1 cellular context compared by ENCODE assay signal in genomic region chr1:43358746-43359693, GRCh38.
TF ChIP-seq lines count a peak whose summit lies in the region.

TSS of gene CDC20 (plus strand) at chr1:43358981. CDS start at chr1:43359216, 235 bp downstream.

TF ChIP-seq in SK-N-SH, 30 proteins besides CTCF, POLR2A, EP300 and RAD21 (continued from another document):
- peak; percentile 76; the same call in 1 of the 2 replicates for TF ChIP-seq TAF1 (IDR thresholded peaks at IDR 0.05; ENCODE audit: borderline replicate concordance, low read depth, low read length)
- TF ChIP-seq CHD2 (IDR thresholded peaks at IDR 0.05; ENCODE audit: low read length, partially characterized antibody): peak; percentile 99
- peak; percentile 42; the same call in 1 of the 2 replicates for TF ChIP-seq ELF1 (IDR thresholded peaks at IDR 0.05)
- TF ChIP-seq YY1 (IDR thresholded peaks at IDR 0.05; ENCODE audit: low read depth): no peak
- no peak for TF ChIP-seq USF1 (IDR thresholded peaks at IDR 0.05; ENCODE audit: borderline replicate concordance, low read depth)
- TF ChIP-seq MAX (IDR thresholded peaks at IDR 0.05; ENCODE audit: low read depth): peak; percentile 91
